In genomic region chr19:7618366-7618765, GRCh38 we compare ENCODE assay signal across 1 cellular context.
TF ChIP-seq lines count a peak whose summit lies in the region.

No MANE protein-coding gene starts in this region.

TF ChIP-seq in K562, 482 proteins besides CTCF, POLR2A, EP300 and RAD21:
- TF ChIP-seq ZNF655 (CRISPR knock-in tag; IDR thresholded peaks at IDR 0.05), result no peak
- peak; percentile 90 for TF ChIP-seq NFIX (CRISPR knock-in tag; IDR thresholded peaks at IDR 0.05; ENCODE audit: low read depth)
- peak; percentile 100 for TF ChIP-seq NFIC (IDR thresholded peaks at IDR 0.05)
- TF ChIP-seq SMAD1 (IDR thresholded peaks at IDR 0.05; ENCODE audit: low read depth, low read length, partially characterized antibody), result peak; percentile 59
- 0 out of 2 replicates have a peak, but pooled peaks have one; percentile 6 for TF ChIP-seq RBFOX2 (IDR thresholded peaks at IDR 0.05; ENCODE audit: low read depth, low read length)
